Comparison of ENCODE assay signal across 14 cellular contexts in genomic region chr19:23118400-23118799, GRCh38. TPM values are rescaled to one million over a fixed set of nuclear protein-coding genes. Genes with fewer than 3 reads are reported as not detected.
DNase-seq lines count a peak whose midpoint lies in the region; ATAC-seq and TF ChIP-seq lines count a peak whose summit lies in the region.
"Had no signal": no experiment of that assay in that cellular context is flagged by ENCODE, and none has a peak within 500 bp of the region (broad histone marks: within the 10 kb centered on the region; RNA-seq: fewer than 3 reads in every experiment).

No MANE protein-coding gene starts in this region.

- no peak overlapping the region for H3K27ac Mint-ChIP-seq in activated B cell treated with CpG ODN at 0.5 μM for 24 hours
- H3K27ac Mint-ChIP-seq: activated CD8-positive, alpha-beta T cell treated with anti-CD3 and anti-CD28 coated beads for 36 hours; activated T-helper 2 cell treated with anti-CD3 and anti-CD28 coated beads, Interferon-gamma antibody, Interleukin-2, Interleukin-4, amounts not matched to agents 10 μg/mL and 5 μg/mL and 100 μg/mL, durations not matched to agents 14 hours and 24 hours and 36 hours had no signal

- peaks cover 2% of the 10 kb centered on the region for H3K9me3 Mint-ChIP-seq in activated B cell treated with CpG ODN at 0.5 μM for 24 hours

- no peaks in the 10 kb centered on the region for H3K27me3 Mint-ChIP-seq in activated B cell treated with CpG ODN at 0.5 μM for 24 hours

- peaks cover 11% of the 10 kb centered on the region for H3K4me1 Mint-ChIP-seq in activated B cell treated with CpG ODN at 0.5 μM for 24 hours

- H3K27me3 ChIP-seq in A673 (replicated peaks; ENCODE audit: insufficient read depth, low read depth, low read length, poor library complexity) (no peaks in the 10 kb centered on the region), H7 (ENCODE audit: control insufficient read depth, insufficient read depth, low read length) (no peaks in the 10 kb centered on the region), heart right ventricle (no peaks in the 10 kb centered on the region)
- H3K27me3 ChIP-seq: suprapubic skin had no signal

- no peak overlapping the region for H3K27ac ChIP-seq in A673 (ENCODE audit: low read depth, low read length, poor library complexity, severe bottlenecking)
- H3K27ac ChIP-seq in heart right ventricle, result no peak overlapping the region
- H3K27ac ChIP-seq: dorsolateral prefrontal cortex, suprapubic skin had no signal

- TF ChIP-seq CTCF in A673 (conservative IDR thresholded peaks at IDR 0.05; ENCODE audit: low read depth, low read length), result no peak
- TF ChIP-seq CTCF in activated B cell treated with CpG ODN at 0.5 μM for 24 hours (IDR thresholded peaks at IDR 0.05), result no peak
- TF ChIP-seq CTCF in heart right ventricle (IDR thresholded peaks at IDR 0.05), result no peak

- peaks cover 27% of the 10 kb centered on the region for H3K9me3 ChIP-seq in A673 (ENCODE audit: low read depth, low read length, poor library complexity, severe bottlenecking)
- peaks cover 0 to 6% (median 0%) of the 10 kb centered on the region in 11 donors for H3K9me3 ChIP-seq in heart right ventricle
- H3K9me3 ChIP-seq: suprapubic skin had no signal

- no peak for ATAC-seq in activated B cell treated with CpG ODN at 0.5 μM for 24 hours (ENCODE audit: low read depth)
- ATAC-seq in heart right ventricle, result no peak
- ATAC-seq: activated CD8-positive, alpha-beta T cell treated with anti-CD3 and anti-CD28 coated beads for 36 hours had no signal

- no peaks in the 10 kb centered on the region for H3K4me1 ChIP-seq in A673 (ENCODE audit: insufficient read depth, low read length, poor library complexity, severe bottlenecking)
- H3K4me1 ChIP-seq in heart right ventricle, result peaks cover 0 to 9% (median 6%) of the 10 kb centered on the region in 9 donors

- POLR2A ChIA-PET in A673 (lab: Charles Lee; ENCODE audit: low non-redundant PET), result no interaction called here
- POLR2A ChIA-PET in activated B cell treated with CpG ODN at 0.5 μM for 24 hours (lab: Charles Lee), result no interaction called here

- TSS peak; percentile 58 for BruUV-seq in A673 (replicated peaks; lab: Mats Ljungman, UMichigan)

- DNase-seq in A673 (ENCODE audit: low spot score) (no peak), H7 (peak; percentile 32), activated B cell treated with CpG ODN at 0.5 μM for 24 hours (no peak), iPS-NIHi7 (ENCODE audit: extremely low spot score) (peak; percentile 42), heart right ventricle (no peak), DMS153 treated with DMSO at 0.1 percent for 48 hours (lab: John Stamatoyannopoulos, UW; ENCODE audit: unreplicated experiment) (no peak), H4 (ENCODE audit: low spot score) (no peak)
- no peak for DNase-seq in activated CD4-positive, CD25-positive, alpha-beta regulatory T cell (lab: John Stamatoyannopoulos, UW)
- DNase-seq: activated CD8-positive, alpha-beta T cell treated with anti-CD3 and anti-CD28 coated beads for 36 hours; dorsolateral prefrontal cortex; NCI-H187; SIG-M5 had no signal

- peaks cover 10% of the 10 kb centered on the region for H3K36me3 ChIP-seq in A673 (ENCODE audit: insufficient read depth, low read length, poor library complexity, severe bottlenecking)
- H3K36me3 ChIP-seq in H7 (replicated peaks; ENCODE audit: control insufficient read depth, insufficient read depth, low read length), result no peaks in the 10 kb centered on the region
- H3K36me3 ChIP-seq in heart right ventricle, result no peaks in the 10 kb centered on the region
- H3K36me3 ChIP-seq: suprapubic skin had no signal

- WGBS in heart right ventricle, 2 donors, result 77 to 79% methylated on average over 3 of the region's 3 CpGs

- H3K36me3 Mint-ChIP-seq in activated B cell treated with CpG ODN at 0.5 μM for 24 hours (ENCODE audit: low read depth), result no peaks in the 10 kb centered on the region

- H3K4me3 ChIP-seq in A673 (ENCODE audit: low read depth, low read length, poor library complexity, severe bottlenecking) (no peak overlapping the region), H7 (ENCODE audit: insufficient read depth, low read depth, low read length) (no peak overlapping the region), heart right ventricle (no peak overlapping the region)

- H3K4me3 Mint-ChIP-seq in activated B cell treated with CpG ODN at 0.5 μM for 24 hours, result peak overlapping the region; percentile 28

- CTCF ChIA-PET in A673 (lab: Charles Lee) (no interaction called here), activated B cell treated with CpG ODN at 0.5 μM for 24 hours (lab: Charles Lee) (no interaction called here)

- intact Hi-C loops in A673 (cut with micrococcal nuclease; ENCODE audit: unreplicated experiment), result no loop called here
- intact Hi-C loops in activated B cell treated with CpG ODN at 0.5 μM for 24 hours (cut with micrococcal nuclease), result loop anchor here (5.0 kb wide), 1 partner anchor 279 kb away; the partner anchor contains the start of gene ZNF91
- intact Hi-C loops in heart right ventricle (cut with DNase I), result loop anchor here in 1 of 10 donors (10.0 kb wide), 1 partner anchor 136 kb away; the partner anchor contains the start of gene ZNF724

RNA-seq across cellular contexts. Expression of gene ZNF730, which starts 1.6 kb away (rescaled TPM):
- total RNA-seq in A673 (2021) (7.6 and 8.7 TPM in 2 replicates), activated B cell treated with CpG ODN at 0.5 μM for 24 hours (1.3 and 1.5 TPM in 2 replicates), heart right ventricle (under 1 TPM in 9 of 10 donors, not detected in 1; 0.09 to 0.72 (median 0.28) TPM)
- total RNA-seq in H7 (2014; rRNA removed; shearing (Covaris generic)), result 18.9 and 28.2 TPM in 2 replicates
- under 1 TPM in 1 of 2 donors, not detected in 1; 0.01 TPM for polyA plus RNA-seq in heart right ventricle
- total RNA-seq in H4 (2014; rRNA removed; shearing (Covaris generic)), result 1.0 and 2.0 TPM in 2 replicates
- total RNA-seq: suprapubic skin had no signal

Comparison
In these comparisons a context has a peak if more than half of its experiments do, and no peak if none do; other contexts are left out.
1. DNase-seq: peak in H7 (single experiment) and iPS-NIHi7 (single experiment); none in A673 (single experiment), activated B cell treated with CpG ODN at 0.5 μM for 24 hours (single experiment), heart right ventricle (0 of 2), activated CD4-positive, CD25-positive, alpha-beta regulatory T cell (0 of 4), DMS153 treated with DMSO at 0.1 percent for 48 hours (single experiment) and H4 (single experiment).